In the genomic region with DNA sequence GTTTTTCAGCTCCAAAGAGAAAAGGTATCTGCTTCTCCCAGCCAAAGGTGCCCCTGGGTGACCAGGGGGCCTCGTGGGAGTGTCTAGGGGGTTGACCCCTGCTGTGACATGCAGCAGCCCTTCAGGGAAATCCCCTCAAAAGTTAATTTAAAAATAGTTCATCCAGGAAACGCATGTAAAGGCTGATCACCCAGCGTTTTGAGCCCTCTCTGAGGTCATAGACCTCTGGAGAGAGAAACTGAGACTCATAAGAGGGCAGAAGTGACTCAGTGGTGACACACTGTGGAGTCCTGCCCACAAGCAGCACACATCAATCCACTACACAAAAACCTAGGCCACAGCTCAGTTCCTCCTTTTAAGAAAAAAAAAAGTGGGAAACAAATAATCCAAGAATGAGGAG, we compare ENCODE assay signal across 14 cellular contexts. TPM values are rescaled to one million over a fixed set of nuclear protein-coding genes. Genes with fewer than 3 reads are reported as not detected.
DNase-seq lines count a peak whose midpoint lies in the region; ATAC-seq and TF ChIP-seq lines count a peak whose summit lies in the region.
"Had no signal": no experiment of that assay in that cellular context is flagged by ENCODE, and none has a peak within 500 bp of the region (broad histone marks: within the 10 kb centered on the region; RNA-seq: fewer than 3 reads in every experiment).

No MANE protein-coding gene starts in this region.

- TF ChIP-seq CTCF in WTC11 (IDR thresholded peaks at IDR 0.05) = no peak

- ATAC-seq in activated naive CD8-positive, alpha-beta T cell treated with anti-CD3 and anti-CD28 coated beads, Interleukin-2, amount 50 U/mL, for 24 hours = peak; percentile 98
- no peak for ATAC-seq in WTC11

- H3K27ac Mint-ChIP-seq in activated naive CD8-positive, alpha-beta T cell treated with anti-CD3 and anti-CD28 coated beads, Interleukin-2, amount 50 U/mL, for 24 hours = peak overlapping the region; percentile 82
- H3K27ac Mint-ChIP-seq in WTC11 = no peak overlapping the region

- peak; percentile 7 for DNase-seq in activated CD4-positive, alpha-beta T cell treated with anti-CD3 and anti-CD28 coated beads for 1 hour
- no peak for DNase-seq in activated CD4-positive, alpha-beta T cell treated with anti-CD3 and anti-CD28 coated beads, Interleukin-2, amount 50 U/mL, for 1 hour
- peak; percentile 53 for DNase-seq in RPMI7951 (ENCODE audit: low read depth)
- peak; percentile 59 for DNase-seq in activated naive CD8-positive, alpha-beta T cell treated with anti-CD3 and anti-CD28 coated beads, Interleukin-2, amount 50 U/mL, for 24 hours
- DNase-seq in stimulated activated CD8-positive, alpha-beta memory T cell treated with anti-CD3 and anti-CD28 coated beads, Interleukin-4, amount 100 ng/mL, for 48 hours = peak; percentile 59
- DNase-seq in SHP77 (lab: John Stamatoyannopoulos, UW) = no peak
- no peak for DNase-seq in WTC11 (ENCODE audit: low spot score)
- no peak for DNase-seq in middle frontal gyrus (ENCODE audit: extremely low spot score, low spot score)
- DNase-seq: foreskin fibroblast, mesendoderm, NCI-H446, T1000 had no signal

- POLR2A ChIA-PET in WTC11 (lab: Charles Lee) = interaction anchor here (0.7 kb wide), 1 partner anchor 632 kb away, joined by 3 read pairs; no protein-coding TSS in a partner anchor

- peaks cover 18% of the 10 kb centered on the region for H3K36me3 Mint-ChIP-seq in activated naive CD8-positive, alpha-beta T cell treated with anti-CD3 and anti-CD28 coated beads, Interleukin-2, amount 50 U/mL, for 24 hours (ENCODE audit: low read depth)
- peaks cover 24% of the 10 kb centered on the region for H3K36me3 Mint-ChIP-seq in WTC11

- H3K27me3 Mint-ChIP-seq in activated naive CD8-positive, alpha-beta T cell treated with anti-CD3 and anti-CD28 coated beads, Interleukin-2, amount 50 U/mL, for 24 hours = peaks cover 7% of the 10 kb centered on the region
- H3K27me3 Mint-ChIP-seq in WTC11 (ENCODE audit: low read depth) = peaks cover 7% of the 10 kb centered on the region

- CTCF ChIA-PET in WTC11 (lab: Charles Lee) = no interaction called here

- H3K4me1 Mint-ChIP-seq in activated naive CD8-positive, alpha-beta T cell treated with anti-CD3 and anti-CD28 coated beads, Interleukin-2, amount 50 U/mL, for 24 hours = peaks cover 39% of the 10 kb centered on the region
- peaks cover 26% of the 10 kb centered on the region for H3K4me1 Mint-ChIP-seq in WTC11

- peak overlapping the region; percentile 24 for H3K4me3 Mint-ChIP-seq in activated naive CD8-positive, alpha-beta T cell treated with anti-CD3 and anti-CD28 coated beads, Interleukin-2, amount 50 U/mL, for 24 hours
- H3K4me3 Mint-ChIP-seq in WTC11 = no peak overlapping the region

- peaks cover 38% of the 10 kb centered on the region for H3K9me3 Mint-ChIP-seq in activated naive CD8-positive, alpha-beta T cell treated with anti-CD3 and anti-CD28 coated beads, Interleukin-2, amount 50 U/mL, for 24 hours
- peaks cover 53% of the 10 kb centered on the region for H3K9me3 Mint-ChIP-seq in WTC11

TF ChIP-seq in WTC11, 78 proteins besides CTCF, POLR2A, EP300 and RAD21:
- TF ChIP-seq ESRRA (CRISPR knock-in tag; IDR thresholded peaks at IDR 0.05; ENCODE audit: borderline replicate concordance) (no peak), SMAD3 (CRISPR knock-in tag; IDR thresholded peaks at IDR 0.05; ENCODE audit: borderline replicate concordance) (no peak), FOXK1 (CRISPR knock-in tag; IDR thresholded peaks at IDR 0.05) (no peak), JUN (CRISPR knock-in tag; IDR thresholded peaks at IDR 0.05) (no peak), ZNF671 (CRISPR knock-in tag; IDR thresholded peaks at IDR 0.05) (no peak), ZNF396 (CRISPR knock-in tag; IDR thresholded peaks at IDR 0.05; ENCODE audit: borderline replicate concordance) (no peak), MXD4 (CRISPR knock-in tag; IDR thresholded peaks at IDR 0.05; ENCODE audit: borderline replicate concordance) (no peak), TEAD4 (CRISPR knock-in tag; IDR thresholded peaks at IDR 0.05) (no peak), MAX (CRISPR knock-in tag; IDR thresholded peaks at IDR 0.05) (no peak), ZMAT4 (CRISPR knock-in tag; IDR thresholded peaks at IDR 0.05) (no peak)

RNA-seq across cellular contexts. Expression of gene GAL3ST2, which starts 11.9 kb away (rescaled TPM):
- total RNA-seq in RPMI7951 (2014; rRNA removed; shearing (Covaris generic)) = not detected in 2 replicates
- total RNA-seq in WTC11 (2021) = 0.73 to 0.98 TPM (median 0.78 TPM) in 3 replicates
- total RNA-seq: cardiac septum, H4 had no signal

RNA-seq across cellular contexts. Expression of gene NEU4, which starts 20.4 kb away (rescaled TPM):
- not detected in 2 replicates for total RNA-seq in RPMI7951 (2014; rRNA removed; shearing (Covaris generic))
- total RNA-seq in WTC11 (2021) = 2.2 to 4.1 TPM (median 3.0 TPM) in 3 replicates
- total RNA-seq: cardiac septum, H4 had no signal

RNA-seq across cellular contexts. Expression of gene D2HGDH, which starts 54.1 kb away (rescaled TPM):
- 5.6 and 15.4 TPM in 2 replicates for total RNA-seq in RPMI7951 (2014; rRNA removed; shearing (Covaris generic))
- 22.7 to 28.1 TPM (median 26.8 TPM) in 3 replicates for total RNA-seq in WTC11 (2021)

Comparison
In these comparisons a context has a peak if more than half of its experiments do, and no peak if none do; other contexts are left out.
1. DNase-seq: peak in activated CD4-positive, alpha-beta T cell treated with anti-CD3 and anti-CD28 coated beads for 1 hour (single experiment), RPMI7951 (single experiment), activated naive CD8-positive, alpha-beta T cell treated with anti-CD3 and anti-CD28 coated beads, Interleukin-2, amount 50 U/mL, for 24 hours (single experiment) and stimulated activated CD8-positive, alpha-beta memory T cell treated with anti-CD3 and anti-CD28 coated beads, Interleukin-4, amount 100 ng/mL, for 48 hours (single experiment); none in activated CD4-positive, alpha-beta T cell treated with anti-CD3 and anti-CD28 coated beads, Interleukin-2, amount 50 U/mL, for 1 hour (single experiment), SHP77 (0 of 2), WTC11 (single experiment) and middle frontal gyrus (single experiment).